Comparison of ENCODE assay signal across 11 cellular contexts in the genomic region with DNA sequence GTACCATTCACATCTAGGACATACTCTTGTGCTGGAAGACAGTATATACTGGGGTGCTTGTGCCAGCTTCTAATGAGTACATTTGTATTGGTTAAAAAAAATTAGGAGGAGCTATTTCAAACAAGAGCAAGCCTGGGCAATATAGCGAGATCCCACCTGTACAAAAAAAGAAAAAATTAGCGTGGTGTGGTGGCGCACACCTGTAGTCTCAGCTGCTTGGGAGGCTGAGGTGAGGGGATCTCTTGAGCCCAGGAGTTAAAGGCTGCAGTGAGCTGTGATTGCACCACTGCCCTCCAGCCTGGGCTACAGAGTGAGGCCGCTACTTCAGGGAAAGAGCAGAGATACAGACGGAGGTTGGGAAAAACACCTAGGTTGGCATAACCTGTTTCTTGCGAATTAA. TPM values are rescaled to one million over a fixed set of nuclear protein-coding genes. Genes with fewer than 3 reads are reported as not detected.
DNase-seq lines count a peak whose midpoint lies in the region; ATAC-seq and TF ChIP-seq lines count a peak whose summit lies in the region.
"Had no signal": no experiment of that assay in that cellular context is flagged by ENCODE, and none has a peak within 500 bp of the region (broad histone marks: within the 10 kb centered on the region; RNA-seq: fewer than 3 reads in every experiment).

No MANE protein-coding gene starts in this region.

- H3K4me1 ChIP-seq in heart right ventricle (peaks cover 0 to 37% (median 19%) of the 10 kb centered on the region in 9 donors), mesendoderm (ENCODE audit: control insufficient read depth, low read depth, low read length) (peaks cover 4% of the 10 kb centered on the region), upper lobe of right lung (no peaks in the 10 kb centered on the region)

- whole genome bisulfite sequencing in heart right ventricle, 2 donors, result 99 to 100% methylated on average over 6 of the region's 6 CpGs
- no CpG with 5 or more reads among the region's 6 CpGs for WGBS in mesendoderm (ENCODE audit: extremely low coverage, insufficient coverage, low lambda C conversion rate)

- H4K8ac ChIP-seq in mesendoderm (ENCODE audit: low read depth, low read length), result no peak overlapping the region

- DNase-seq in heart right ventricle (no peak), left cardiac atrium (no peak), mesendoderm (no peak), upper lobe of right lung (no peak), MV-4-11 (lab: John Stamatoyannopoulos, UW) (no peak), GM19240 (ENCODE audit: insufficient read length, low spot score) (no peak)
- DNase-seq: activated CD8-positive, alpha-beta memory T cell treated with anti-CD3 and anti-CD28 coated beads, Interleukin-2, amount 50 U/mL, for 48 hours; left colon; NCI-H2029 treated with DMSO at 0.1 percent for 48 hours had no signal

- H2AK5ac ChIP-seq in mesendoderm (ENCODE audit: low read length), result no peak overlapping the region

- peak overlapping the region; percentile 82 for H3K9ac ChIP-seq in mesendoderm (ENCODE audit: low read length)

- H3K36me3 ChIP-seq in heart right ventricle, result peaks cover 0 to 8% (median 0%) of the 10 kb centered on the region in 9 donors
- no peaks in the 10 kb centered on the region for H3K36me3 ChIP-seq in mesendoderm (ENCODE audit: control insufficient read depth, insufficient read depth, low read length)
- H3K36me3 ChIP-seq in upper lobe of right lung, result no peaks in the 10 kb centered on the region

- H3K79me2 ChIP-seq in mesendoderm (ENCODE audit: control insufficient read depth, insufficient read depth, low read length), result peaks cover 20% of the 10 kb centered on the region

- H3K4me2 ChIP-seq in mesendoderm (ENCODE audit: low read length), result peak overlapping the region; percentile 73

- H3K23ac ChIP-seq in mesendoderm (ENCODE audit: low read length), result no peak overlapping the region

- peaks cover 3% of the 10 kb centered on the region for H3K36me3 Mint-ChIP-seq in brain

- H3K4ac ChIP-seq in mesendoderm (ENCODE audit: low read depth, low read length), result no peak overlapping the region

- ATAC-seq in heart right ventricle (no peak), left cardiac atrium (no peak), upper lobe of right lung (no peak)
- no peak for ATAC-seq in activated CD4-positive, CD25-positive, alpha-beta regulatory T cell treated with anti-CD3 and anti-CD28 coated beads, Interleukin-2, amount 50 U/mL, for 24 hours

- H2BK120ac ChIP-seq in mesendoderm (ENCODE audit: low read depth, low read length), result no peak overlapping the region

- H3K27ac ChIP-seq in heart right ventricle, result peak overlapping the region in 4 of 10 donors; percentile 18 to 92 (median 86)
- H3K27ac ChIP-seq in mesendoderm (ENCODE audit: low read depth, low read length), result no peak overlapping the region
- H3K27ac ChIP-seq in upper lobe of right lung, result no peak overlapping the region

- H3K4me3 Mint-ChIP-seq in brain, result peak overlapping the region; percentile 89 to 95 (median 94)

- no peak overlapping the region for H4K5ac ChIP-seq in mesendoderm (ENCODE audit: low read length)

- H3K79me1 ChIP-seq in mesendoderm (ENCODE audit: low read length), result peaks cover 7% of the 10 kb centered on the region

- H3K4me1 Mint-ChIP-seq in brain, result peaks cover 49% of the 10 kb centered on the region

- H3K9me3 ChIP-seq in heart right ventricle (no peaks in the 10 kb centered on the region), upper lobe of right lung (peaks cover 5% of the 10 kb centered on the region)

- peak overlapping the region in 9 of 10 donors; percentile 73 to 99 (median 93) for H3K4me3 ChIP-seq in heart right ventricle
- H3K4me3 ChIP-seq in mesendoderm (ENCODE audit: low read length), result peak overlapping the region; percentile 78
- peak overlapping the region; percentile 80 for H3K4me3 ChIP-seq in upper lobe of right lung

- no peaks in the 10 kb centered on the region for H3K9me3 Mint-ChIP-seq in brain

- H3K27me3 Mint-ChIP-seq in brain, result peaks cover 11% of the 10 kb centered on the region

- TF ChIP-seq CTCF in heart right ventricle (IDR thresholded peaks at IDR 0.05) (no peak), brain (conservative IDR thresholded peaks at IDR 0.05) (no peak), upper lobe of right lung (IDR thresholded peaks at IDR 0.05) (no peak)

- H3K27me3 ChIP-seq in heart right ventricle (no peaks in the 10 kb centered on the region), mesendoderm (ENCODE audit: insufficient read depth, low read length, poor library complexity) (no peaks in the 10 kb centered on the region), upper lobe of right lung (no peaks in the 10 kb centered on the region)

- H3K18ac ChIP-seq in mesendoderm (ENCODE audit: low read length), result no peak overlapping the region

- intact Hi-C loops in heart right ventricle (cut with DNase I) (loop anchor here in 7 of 10 donors (5.0 to 10.0 kb wide), 8 partner anchors 68 to 150 kb away; a partner anchor contains a TSS), left cardiac atrium (cut with DNase I) (loop anchor here in 1 of 2 donors (10.0 kb wide), 1 partner anchor 138 kb away; no protein-coding TSS in a partner anchor), upper lobe of right lung (cut with DNase I) (no loop called here)

- H2BK5ac ChIP-seq in mesendoderm (ENCODE audit: low read length), result no peak overlapping the region

- H3K27ac Mint-ChIP-seq in brain, result peak overlapping the region; percentile 69 to 95 (median 87)

- peak overlapping the region; percentile 95 for H3K56ac ChIP-seq in mesendoderm (ENCODE audit: low read length)

- no peak overlapping the region for H2BK15ac ChIP-seq in mesendoderm (replicated peaks; ENCODE audit: low read depth)

RNA-seq across cellular contexts. Expression of a gene that starts 1.2 kb away (rescaled TPM):
- 10 to 100 TPM; 20.9 to 41.8 (median 33.0) TPM for total RNA-seq in heart right ventricle
- polyA plus RNA-seq in heart right ventricle, result 10 to 100 TPM in 1 of 2 donors, 1 to 10 TPM in 1; 4.1 to 10.5 TPM
- total RNA-seq in left cardiac atrium, result 10 to 100 TPM; 34.7 to 36.8 TPM
- polyA plus RNA-seq in brain (ENCODE audit: insufficient read depth, low read depth, low replicate concordance), result 15.6 TPM
- polyA plus RNA-seq in mesendoderm (2013, experiment 1 of 2), result 11.5 TPM
- polyA plus RNA-seq in mesendoderm (2013, experiment 2 of 2), result 10.4 TPM
- total RNA-seq in upper lobe of right lung, result 54.7 TPM
